1 cellular context compared by ENCODE assay signal in the genomic region with DNA sequence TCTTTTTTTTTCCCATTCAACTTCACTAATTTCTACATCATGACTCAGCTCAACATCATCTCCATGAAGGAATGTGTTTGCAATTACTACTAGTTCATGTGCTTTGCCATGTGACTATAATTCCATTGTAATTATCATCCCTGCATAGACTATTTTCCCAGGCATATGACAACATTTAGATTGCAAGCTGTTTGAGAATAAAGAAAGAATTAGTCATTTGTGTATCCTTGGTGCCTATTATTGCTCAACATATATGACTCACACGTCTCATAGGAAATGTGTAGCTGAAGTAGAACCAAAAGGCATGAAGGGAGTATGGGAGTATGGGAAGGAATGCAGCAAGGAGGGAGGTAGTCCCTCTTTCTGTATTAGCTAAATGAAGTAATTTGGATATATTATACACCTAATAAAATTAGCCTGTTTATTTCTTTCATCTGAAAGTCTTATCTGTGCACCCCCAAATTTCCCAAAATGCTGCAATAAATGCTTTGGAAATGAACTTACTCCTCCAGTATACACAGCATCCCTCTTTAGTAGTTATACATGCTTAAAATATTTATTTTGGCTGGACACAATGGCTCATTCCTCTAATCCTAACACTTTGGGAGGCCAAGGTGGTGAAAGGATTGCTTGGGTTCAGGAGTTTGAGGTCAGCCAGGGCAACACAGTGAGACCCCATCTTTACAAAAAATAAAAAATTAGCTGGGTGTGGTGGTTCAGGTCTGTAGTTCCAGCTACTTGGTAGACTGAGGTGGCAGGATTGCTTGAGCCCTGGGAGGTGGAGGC.
TF ChIP-seq lines count a peak whose summit lies in the region.

No MANE protein-coding gene starts in this region.

TF ChIP-seq in HepG2, 621 proteins besides CTCF, POLR2A, EP300 and RAD21 (continued from another document):
- TF ChIP-seq, protein P1, sequence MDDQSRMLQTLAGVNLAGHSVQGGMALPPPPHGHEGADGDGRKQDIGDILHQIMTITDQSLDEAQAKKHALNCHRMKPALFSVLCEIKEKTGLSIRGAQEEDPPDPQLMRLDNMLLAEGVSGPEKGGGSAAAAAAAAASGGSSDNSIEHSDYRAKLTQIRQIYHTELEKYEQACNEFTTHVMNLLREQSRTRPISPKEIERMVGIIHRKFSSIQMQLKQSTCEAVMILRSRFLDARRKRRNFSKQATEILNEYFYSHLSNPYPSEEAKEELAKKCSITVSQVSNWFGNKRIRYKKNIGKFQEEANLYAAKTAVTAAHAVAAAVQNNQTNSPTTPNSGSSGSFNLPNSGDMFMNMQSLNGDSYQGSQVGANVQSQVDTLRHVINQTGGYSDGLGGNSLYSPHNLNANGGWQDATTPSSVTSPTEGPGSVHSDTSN (CRISPR knock-in tag; IDR thresholded peaks at IDR 0.05; ENCODE audit: borderline replicate concordance): no peak
- TF ChIP-seq, protein P2, sequence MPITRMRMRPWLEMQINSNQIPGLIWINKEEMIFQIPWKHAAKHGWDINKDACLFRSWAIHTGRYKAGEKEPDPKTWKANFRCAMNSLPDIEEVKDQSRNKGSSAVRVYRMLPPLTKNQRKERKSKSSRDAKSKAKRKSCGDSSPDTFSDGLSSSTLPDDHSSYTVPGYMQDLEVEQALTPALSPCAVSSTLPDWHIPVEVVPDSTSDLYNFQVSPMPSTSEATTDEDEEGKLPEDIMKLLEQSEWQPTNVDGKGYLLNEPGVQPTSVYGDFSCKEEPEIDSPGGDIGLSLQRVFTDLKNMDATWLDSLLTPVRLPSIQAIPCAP (CRISPR knock-in tag; IDR thresholded peaks at IDR 0.05; ENCODE audit: low read depth): no peak
- TF ChIP-seq KAT8 (CRISPR knock-in tag; IDR thresholded peaks at IDR 0.05): no peak
- no peak for TF ChIP-seq RELA (CRISPR knock-in tag; IDR thresholded peaks at IDR 0.05)
- TF ChIP-seq ZNF674 (CRISPR knock-in tag; IDR thresholded peaks at IDR 0.05; ENCODE audit: low read depth): no peak
- no peak for TF ChIP-seq YEATS4 (CRISPR knock-in tag; IDR thresholded peaks at IDR 0.05; ENCODE audit: borderline replicate concordance)
- no peak for TF ChIP-seq ZNF780A (CRISPR knock-in tag; IDR thresholded peaks at IDR 0.05)
- no peak for TF ChIP-seq ZNF367 (CRISPR knock-in tag; IDR thresholded peaks at IDR 0.05; ENCODE audit: borderline replicate concordance)
- TF ChIP-seq IRF2 (CRISPR knock-in tag; IDR thresholded peaks at IDR 0.05): no peak
- TF ChIP-seq NFATC3 (CRISPR knock-in tag; IDR thresholded peaks at IDR 0.05): no peak
- no peak for TF ChIP-seq ZNF251 (CRISPR knock-in tag; IDR thresholded peaks at IDR 0.05)
- no peak for TF ChIP-seq SOX13 (IDR thresholded peaks at IDR 0.05)
- TF ChIP-seq SOX13 (CRISPR knock-in tag; conservative IDR thresholded peaks at IDR 0.05 in 1 of 2, IDR thresholded peaks at IDR 0.05 in 1 of 2): no peak
- no peak for TF ChIP-seq HMG20A (CRISPR knock-in tag; IDR thresholded peaks at IDR 0.05; ENCODE audit: borderline replicate concordance)
- TF ChIP-seq ISL2 (CRISPR knock-in tag; IDR thresholded peaks at IDR 0.05): no peak
